Comparison of ENCODE assay signal across 14 cellular contexts in the genomic region with DNA sequence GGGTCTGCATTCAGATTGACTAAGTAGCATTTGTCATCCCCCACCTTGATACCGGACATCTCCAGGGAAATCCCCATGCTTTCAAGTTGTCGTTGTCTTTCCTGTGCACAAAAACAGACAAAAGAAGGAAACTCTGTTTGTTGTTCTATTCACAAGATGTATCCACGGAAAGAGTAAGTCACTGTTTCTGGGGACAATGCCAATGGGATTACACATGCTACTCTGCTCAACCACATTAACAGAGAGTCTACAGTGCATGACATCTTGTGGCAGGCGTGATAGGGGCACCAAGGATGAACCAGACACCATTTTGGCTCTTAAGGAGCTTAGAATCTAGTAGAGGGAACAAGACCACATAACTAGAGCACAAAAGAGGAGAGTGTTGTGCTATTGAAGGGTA.
DNase-seq lines count a peak whose midpoint lies in the region; ATAC-seq, FAIRE-seq and TF ChIP-seq lines count a peak whose summit lies in the region.
"Had no signal": no experiment of that assay in that cellular context is flagged by ENCODE, and none has a peak within 500 bp of the region (broad histone marks: within the 10 kb centered on the region; RNA-seq: fewer than 3 reads in every experiment).

No MANE protein-coding gene starts in this region.

- peak; percentile 77 for DNase-seq in Caki2 (ENCODE audit: low read depth)
- DNase-seq in RCC 7860 (ENCODE audit: low spot score) = peak; percentile 78
- peak; percentile 96 for DNase-seq in fibroblast of gingiva (ENCODE audit: low read depth)
- no peak for DNase-seq in osteoblast (ENCODE audit: insufficient read length, low spot score, missing footprints)
- no peak for DNase-seq in kidney
- no peak for DNase-seq in naive thymus-derived CD8-positive, alpha-beta T cell
- no peak for DNase-seq in type B pancreatic cell (ENCODE audit: extremely low spot score, unreplicated experiment)
- DNase-seq: Kasumi-1; nephron progenitor cell; OCI-M1; stimulated activated CD4-positive, alpha-beta T cell treated with anti-CD3 and anti-CD28 coated beads, Interleukin-12 subunit alpha, Interleukin-12 subunit beta, amount 100 ng/mL, for 4 hours had no signal

- no peaks in the 10 kb centered on the region for H3K36me3 Mint-ChIP-seq in naive thymus-derived CD8-positive, alpha-beta T cell
- peaks cover 40% of the 10 kb centered on the region for H3K36me3 Mint-ChIP-seq in type B pancreatic cell
- H3K36me3 Mint-ChIP-seq: activated naive CD8-positive, alpha-beta T cell had no signal

- no peak overlapping the region for H2AFZ ChIP-seq in osteoblast (ENCODE audit: low read length)

- H4K20me1 ChIP-seq in osteoblast (ENCODE audit: insufficient read depth, low read length) = no peaks in the 10 kb centered on the region

- TF ChIP-seq CTCF in osteoblast (IDR thresholded peaks at IDR 0.05; ENCODE audit: extremely low read depth, low read depth, low read length) (no peak), kidney (IDR thresholded peaks at IDR 0.05; ENCODE audit: borderline replicate concordance, extremely low read depth, insufficient read depth) (no peak), type B pancreatic cell (conservative IDR thresholded peaks at IDR 0.05) (no peak)

- H3K4me3 ChIP-seq in osteoblast (ENCODE audit: insufficient read depth, low read length) = no peak overlapping the region
- no peak overlapping the region for H3K4me3 ChIP-seq in kidney (ENCODE audit: low read length in 2 of 2)

- no peak overlapping the region for H3K9ac ChIP-seq in kidney (ENCODE audit: low read length in 2 of 2)

- H3K27ac Mint-ChIP-seq in naive thymus-derived CD8-positive, alpha-beta T cell = no peak overlapping the region
- H3K27ac Mint-ChIP-seq in type B pancreatic cell = no peak overlapping the region
- H3K27ac Mint-ChIP-seq: activated naive CD8-positive, alpha-beta T cell; nephron progenitor cell had no signal

- FAIRE-seq in RCC 7860 (lab: Jason Lieb, UNC) (peak; percentile 46), kidney (lab: Jason Lieb, UNC) (no peak)
- FAIRE-seq: GM19239 had no signal

- H3K36me3 ChIP-seq in osteoblast (ENCODE audit: insufficient read depth, low read length) (peaks cover 55% of the 10 kb centered on the region), kidney (ENCODE audit: control insufficient read depth in 1 of 2, insufficient read depth in 2 of 2, low read length in 2 of 2) (peaks cover 11 to 17% of the 10 kb centered on the region in 2 donors)

- peaks cover 8% of the 10 kb centered on the region for H3K4me1 ChIP-seq in osteoblast (ENCODE audit: insufficient read depth, low read length)
- no peaks in the 10 kb centered on the region for H3K4me1 ChIP-seq in kidney (ENCODE audit: control insufficient read depth in 1 of 2, insufficient read depth in 1 of 2, low read depth in 1 of 2, low read length in 2 of 2)

- no peaks in the 10 kb centered on the region for H3K79me2 ChIP-seq in osteoblast (ENCODE audit: insufficient read depth, low read length)

- H3K27ac ChIP-seq in osteoblast (ENCODE audit: low read depth, low read length) (peak overlapping the region; percentile 79), kidney (ENCODE audit: low read depth in 2 of 2, low read length in 2 of 2) (no peak overlapping the region)

- no peak for ATAC-seq in naive thymus-derived CD8-positive, alpha-beta T cell
- no peak for ATAC-seq in GM18858 (IDR thresholded peaks at IDR 0.05; ENCODE audit: unreplicated experiment)

- H3K4me1 Mint-ChIP-seq in naive thymus-derived CD8-positive, alpha-beta T cell = no peaks in the 10 kb centered on the region
- no peaks in the 10 kb centered on the region for H3K4me1 Mint-ChIP-seq in type B pancreatic cell (ENCODE audit: unreplicated experiment)

- in situ Hi-C loops in Caki2 (cut with HindIII; ENCODE audit: low pct_unique_long_range_greater_than_20kb, low sequenced_read_pairs) = no loop called here

- no peak overlapping the region for H3K4me2 ChIP-seq in osteoblast (ENCODE audit: insufficient read depth, low read length)

- H3K27me3 ChIP-seq in osteoblast (ENCODE audit: insufficient read depth, low read length) = no peaks in the 10 kb centered on the region

- H3K9me3 Mint-ChIP-seq in naive thymus-derived CD8-positive, alpha-beta T cell = no peaks in the 10 kb centered on the region
- H3K9me3 Mint-ChIP-seq in type B pancreatic cell = no peaks in the 10 kb centered on the region
- H3K9me3 Mint-ChIP-seq: nephron progenitor cell had no signal

- intact Hi-C loops in kidney (cut with DNase I) = no loop called here

- H3K4me3 Mint-ChIP-seq in naive thymus-derived CD8-positive, alpha-beta T cell = no peak overlapping the region
- H3K4me3 Mint-ChIP-seq in type B pancreatic cell = no peak overlapping the region
- H3K4me3 Mint-ChIP-seq: activated naive CD8-positive, alpha-beta T cell; nephron progenitor cell had no signal

- H3K27me3 Mint-ChIP-seq in naive thymus-derived CD8-positive, alpha-beta T cell = peaks cover 0 to 5% (median 2%) of the 10 kb centered on the region in 5 donors
- H3K27me3 Mint-ChIP-seq in type B pancreatic cell = no peaks in the 10 kb centered on the region

- H3K9me3 ChIP-seq in osteoblast (ENCODE audit: low read depth, low read length) (no peaks in the 10 kb centered on the region), kidney (ENCODE audit: control insufficient read depth in 1 of 2, low read length in 2 of 2) (no peaks in the 10 kb centered on the region)

- POLR2A ChIA-PET in naive thymus-derived CD8-positive, alpha-beta T cell (lab: Charles Lee) = no interaction called here

Comparison
In these comparisons a context has a peak if more than half of its experiments do, and no peak if none do; other contexts are left out.
1. DNase-seq: peak in Caki2 (single experiment), RCC 7860 (single experiment) and fibroblast of gingiva (single experiment); none in osteoblast (single experiment), kidney (single experiment), naive thymus-derived CD8-positive, alpha-beta T cell (0 of 10) and type B pancreatic cell (single experiment).